12 cellular contexts compared by ENCODE assay signal in genomic region chr5:72402959-72403628, GRCh38.
DNase-seq lines count a peak whose midpoint lies in the region; ATAC-seq and TF ChIP-seq lines count a peak whose summit lies in the region.
"Had no signal": no experiment of that assay in that cellular context is flagged by ENCODE, and none has a peak within 500 bp of the region (broad histone marks: within the 10 kb centered on the region; RNA-seq: fewer than 3 reads in every experiment).

No MANE protein-coding gene starts in this region.

- H3K9me3 ChIP-seq in heart left ventricle, result peaks cover 0 to 25% (median 13%) of the 10 kb centered on the region in 12 donors
- peaks cover 3 to 20% (median 12%) of the 10 kb centered on the region in 5 donors for H3K9me3 ChIP-seq in subcutaneous abdominal adipose tissue (ENCODE audit: control insufficient read depth in 5 of 5, low read length in 5 of 5)

- intact Hi-C loops in heart left ventricle (cut with DNase I), result loop anchor here in 1 of 10 donors (10.0 kb wide), 1 partner anchor 52 kb away; no protein-coding TSS in a partner anchor

- peak in 2 of 4 donors; percentile 21 to 57 for ATAC-seq in heart left ventricle
- no peak for ATAC-seq in GM21360 (IDR thresholded peaks at IDR 0.05; ENCODE audit: unreplicated experiment)

- no peak for TF ChIP-seq POLR2A in heart left ventricle (IDR thresholded peaks at IDR 0.05)

- peaks cover 0 to 33% (median 12%) of the 10 kb centered on the region in 12 donors for H3K4me1 ChIP-seq in heart left ventricle
- H3K4me1 ChIP-seq in subcutaneous abdominal adipose tissue (ENCODE audit: control insufficient read depth in 5 of 5, insufficient read depth in 5 of 5, low read length in 5 of 5), result peaks cover 0 to 22% (median under 1%) of the 10 kb centered on the region in 5 donors

- DNase-seq in DMS53 (lab: John Stamatoyannopoulos, UW), result peak; percentile 49
- no peak for DNase-seq in DMS53 treated with DMSO at 0.1 percent for 48 hours (lab: John Stamatoyannopoulos, UW; ENCODE audit: unreplicated experiment)
- DNase-seq in heart left ventricle, result peak in 4 of 5 donors; percentile 46 to 66 (median 62)
- no peak for DNase-seq in NCI-H1930 (lab: John Stamatoyannopoulos, UW)
- no peak for DNase-seq in NCI-H2196 treated with DMSO at 0.1 percent for 48 hours (lab: John Stamatoyannopoulos, UW; ENCODE audit: unreplicated experiment)
- DNase-seq: ACHN; activated CD4-positive, CD25-positive, alpha-beta regulatory T cell treated with anti-CD3 and anti-CD28 coated beads, Interleukin-2, amount 50 U/mL, for 72 hours; midbrain; NCI-H2227 treated with DMSO at 0.1 percent for 48 hours had no signal

- no peak overlapping the region for H3K9ac ChIP-seq in subcutaneous abdominal adipose tissue (ENCODE audit: low read length in 5 of 5)

- 46 to 54% (median 49%) methylated on average over 4 of the region's 4 CpGs for WGBS in heart left ventricle, 4 donors

- TF ChIP-seq CTCF in VCaP (conservative IDR thresholded peaks at IDR 0.05) (peak; percentile 20; the same call in 1 of the 2 replicates), heart left ventricle (IDR thresholded peaks at IDR 0.05) (peak in 11 of 12 donors; percentile 12 to 53 (median 33))

- no peak overlapping the region for H3K27ac ChIP-seq in VCaP
- peak overlapping the region in 11 of 12 donors; percentile 4 to 67 (median 40) for H3K27ac ChIP-seq in heart left ventricle
- H3K27ac ChIP-seq in subcutaneous abdominal adipose tissue (ENCODE audit: low read depth, low read length), result peak overlapping the region; percentile 6

- H3K27me3 ChIP-seq in heart left ventricle, result no peaks in the 10 kb centered on the region
- no peaks in the 10 kb centered on the region for H3K27me3 ChIP-seq in subcutaneous abdominal adipose tissue (ENCODE audit: control insufficient read depth in 5 of 5, insufficient read depth in 4 of 5, low read length in 5 of 5)

- H3K4me3 ChIP-seq in heart left ventricle (no peak overlapping the region), subcutaneous abdominal adipose tissue (ENCODE audit: low read depth in 1 of 5, low read length in 5 of 5) (no peak overlapping the region)

- H3K36me3 ChIP-seq in heart left ventricle, result no peaks in the 10 kb centered on the region
- no peaks in the 10 kb centered on the region for H3K36me3 ChIP-seq in subcutaneous abdominal adipose tissue (ENCODE audit: control insufficient read depth in 5 of 5, insufficient read depth in 5 of 5, low read length in 5 of 5)

Comparison
In these comparisons a context has a peak if more than half of its experiments do, and no peak if none do; other contexts are left out.
1. DNase-seq: peak in DMS53 (single experiment) and heart left ventricle (4 of 5); none in DMS53 treated with DMSO at 0.1 percent for 48 hours (single experiment), NCI-H1930 (0 of 2) and NCI-H2196 treated with DMSO at 0.1 percent for 48 hours (single experiment).